Comparison of ENCODE assay signal across 8 cellular contexts in genomic region chr7:108246227-108246837, GRCh38.
DNase-seq lines count a peak whose midpoint lies in the region; ATAC-seq and TF ChIP-seq lines count a peak whose summit lies in the region.

No MANE protein-coding gene starts in this region.

- no peak overlapping the region for H2AK5ac ChIP-seq in trophoblast cell (ENCODE audit: low read length)

- peak overlapping the region; percentile 16 for H3K27ac ChIP-seq in trophoblast cell (ENCODE audit: low read depth, low read length)

- H3K9me3 ChIP-seq in trophoblast cell (ENCODE audit: insufficient read depth, low read depth, low read length): peaks cover 2% of the 10 kb centered on the region

- no peak overlapping the region for H3K4ac ChIP-seq in trophoblast cell (ENCODE audit: low read depth, low read length)

- H3K79me2 ChIP-seq in trophoblast cell (ENCODE audit: control insufficient read depth, insufficient read depth, low read length, poor library complexity): no peaks in the 10 kb centered on the region

- no peaks in the 10 kb centered on the region for H3K27me3 ChIP-seq in trophoblast cell (ENCODE audit: insufficient read depth, low read length)

- WGBS in trophoblast cell (ENCODE audit: extremely low coverage, insufficient coverage, insufficient read length): no CpG with 5 or more reads among the region's 1 CpG

- H2BK12ac ChIP-seq in trophoblast cell (ENCODE audit: low read length): peak overlapping the region; percentile 18

- no peak overlapping the region for H3K4me2 ChIP-seq in trophoblast cell (ENCODE audit: low read length)

- H4K12ac ChIP-seq in trophoblast cell (ENCODE audit: low read depth, low read length): no peak overlapping the region

- peaks cover 5 to 10% of the 10 kb centered on the region in 2 experiments for H3K4me1 ChIP-seq in trophoblast cell (ENCODE audit: control insufficient read depth in 1 of 2, insufficient read depth in 2 of 2, low read length in 2 of 2)

- H3K36me3 ChIP-seq in trophoblast cell (ENCODE audit: control insufficient read depth in 1 of 2, insufficient read depth in 2 of 2, low read length in 2 of 2): no peaks in the 10 kb centered on the region

- H3K4me3 ChIP-seq in HFF-Myc (replicated peaks; ENCODE audit: low read depth, low read length): no peak overlapping the region
- no peak overlapping the region for H3K4me3 ChIP-seq in trophoblast cell (ENCODE audit: low read depth, low read length)

- TF ChIP-seq CTCF in GM10266 (IDR thresholded peaks at IDR 0.05; ENCODE audit: control insufficient read depth, insufficient read depth, low read depth, missing control alignments) (no peak), HFF-Myc (IDR thresholded peaks at IDR 0.05; ENCODE audit: low read depth, low read length, missing control alignments) (no peak)

- no peak overlapping the region for H3K14ac ChIP-seq in trophoblast cell (ENCODE audit: low read length)

- no peak overlapping the region for H2AFZ ChIP-seq in trophoblast cell (ENCODE audit: insufficient read depth, low read length, poor library complexity)

- no peak for ATAC-seq in HG03457 (IDR thresholded peaks at IDR 0.05; ENCODE audit: unreplicated experiment)

- no peak overlapping the region for H2BK5ac ChIP-seq in trophoblast cell (ENCODE audit: low read depth, low read length, poor library complexity)

- no peak overlapping the region for H3K9ac ChIP-seq in trophoblast cell (ENCODE audit: low read length)

- H4K8ac ChIP-seq in trophoblast cell (ENCODE audit: low read depth, low read length): no peak overlapping the region

- H3K23ac ChIP-seq in trophoblast cell (ENCODE audit: low read length): no peak overlapping the region

- H2BK120ac ChIP-seq in trophoblast cell (ENCODE audit: insufficient read depth, low read length, poor library complexity): no peak overlapping the region

- peak; percentile 42 for DNase-seq in GM10266 (ENCODE audit: extremely low spot score)
- peak; percentile 67 for DNase-seq in HFF-Myc (ENCODE audit: extremely low read depth, low read depth)
- DNase-seq in NCI-H2227 (lab: John Stamatoyannopoulos, UW; ENCODE audit: unreplicated experiment): peak; percentile 15
- DNase-seq in epidermal melanocyte (ENCODE audit: insufficient read length, low spot score): peak; percentile 32
- peak; percentile 50 to 61 for DNase-seq in trophoblast cell
- no peak for DNase-seq in DMS153 treated with DMSO at 0.1 percent for 48 hours (lab: John Stamatoyannopoulos, UW; ENCODE audit: unreplicated experiment)
- DNase-seq in GM19238 (ENCODE audit: insufficient read length, low spot score): no peak

- H3K18ac ChIP-seq in trophoblast cell (ENCODE audit: low read length): no peak overlapping the region

- H3K79me1 ChIP-seq in trophoblast cell (ENCODE audit: low read length): no peaks in the 10 kb centered on the region

- H4K91ac ChIP-seq in trophoblast cell (ENCODE audit: low read depth, low read length): no peak overlapping the region

Comparison
In these comparisons a context has a peak if more than half of its experiments do, and no peak if none do; other contexts are left out.
1. DNase-seq: peak in GM10266 (single experiment), HFF-Myc (single experiment), NCI-H2227 (single experiment), epidermal melanocyte (single experiment) and trophoblast cell (2 of 2); none in DMS153 treated with DMSO at 0.1 percent for 48 hours (single experiment) and GM19238 (single experiment).